Comparison of ENCODE assay signal across 1 cellular context in the genomic region with DNA sequence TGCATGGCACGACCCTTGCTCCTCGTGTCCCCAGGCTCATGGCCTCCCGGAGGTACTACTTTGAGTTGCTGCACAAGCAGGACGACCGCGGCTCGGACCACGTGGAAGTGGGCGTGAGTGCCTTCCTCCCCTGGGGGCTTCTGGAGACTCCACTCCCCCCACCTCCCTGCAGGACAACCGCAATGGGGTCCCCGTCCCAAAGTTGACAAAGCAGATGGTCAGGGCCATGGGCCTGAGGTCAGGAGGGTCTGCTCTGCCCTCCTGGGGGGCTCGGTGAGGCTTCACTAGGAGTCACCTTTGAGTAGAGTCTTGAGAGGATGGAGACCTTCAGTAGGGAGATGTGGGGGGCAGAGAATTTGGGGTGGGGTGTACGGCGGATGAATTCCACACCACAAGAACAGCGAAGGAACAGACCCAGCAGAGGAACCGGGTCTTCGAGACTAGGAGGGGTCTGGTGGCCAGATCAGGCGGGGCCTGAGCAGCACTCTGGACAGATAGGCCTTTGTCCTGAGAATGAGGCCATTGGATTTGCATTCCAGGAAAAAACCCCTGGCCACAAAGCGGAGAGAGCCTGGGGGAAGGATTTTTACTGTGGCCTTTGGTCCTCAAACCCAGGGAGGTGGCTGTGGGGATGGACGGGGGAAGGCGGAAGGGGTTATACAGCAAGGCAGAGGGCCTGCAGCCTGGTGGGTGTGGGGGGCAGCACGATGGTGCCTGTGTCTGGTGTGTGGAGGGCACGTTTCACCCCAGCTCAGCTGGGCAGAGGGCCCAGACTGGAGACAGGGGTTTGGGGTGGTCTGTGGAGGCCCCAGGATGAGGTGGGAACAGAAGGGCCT.
TF ChIP-seq lines count a peak whose summit lies in the region.

No MANE protein-coding gene starts in this region.

TF ChIP-seq in HepG2, 621 proteins besides CTCF, POLR2A, EP300 and RAD21 (continued from another document and continues in another):
- TF ChIP-seq E2F5 (CRISPR knock-in tag; conservative IDR thresholded peaks at IDR 0.05) (no peak), ZNF251 (CRISPR knock-in tag; IDR thresholded peaks at IDR 0.05) (no peak), TAF15 (IDR thresholded peaks at IDR 0.05; ENCODE audit: low read depth, low read length, poor library complexity, severe bottlenecking) (no peak), ZMAT3 (CRISPR knock-in tag; conservative IDR thresholded peaks at IDR 0.05) (no peak), RORA (CRISPR knock-in tag; IDR thresholded peaks at IDR 0.05) (no peak), PCBP2 (optimal IDR thresholded peaks at IDR 0.05; ENCODE audit: low read depth, low read length, poor library complexity, severe bottlenecking) (no peak), IKZF4 (CRISPR knock-in tag; IDR thresholded peaks at IDR 0.05; ENCODE audit: borderline replicate concordance, low read depth, not compliant biosample characterization) (no peak), ZNF674 (CRISPR knock-in tag; IDR thresholded peaks at IDR 0.05; ENCODE audit: low read depth) (no peak), JUN (CRISPR knock-in tag; IDR thresholded peaks at IDR 0.05) (no peak), SKI (IDR thresholded peaks at IDR 0.05; ENCODE audit: partially characterized antibody) (no peak), BRD4 (CRISPR knock-in tag; IDR thresholded peaks at IDR 0.05) (no peak), MAFF (IDR thresholded peaks at IDR 0.05; ENCODE audit: low read depth, low read length) (no peak), ZHX1 (CRISPR knock-in tag; IDR thresholded peaks at IDR 0.05; ENCODE audit: low read depth) (0 out of 2 replicates have a peak, but pooled peaks have one; percentile 39), JARID2 (CRISPR knock-in tag; IDR thresholded peaks at IDR 0.05; ENCODE audit: insufficient replicate concordance) (no peak), ZNF382 (CRISPR knock-in tag; IDR thresholded peaks at IDR 0.05; ENCODE audit: borderline replicate concordance) (no peak), HIC2 (CRISPR knock-in tag; IDR thresholded peaks at IDR 0.05; ENCODE audit: low read depth) (no peak), ESRRA (CRISPR knock-in tag; IDR thresholded peaks at IDR 0.05; ENCODE audit: low read depth) (0 out of 2 replicates have a peak, but pooled peaks have one; percentile 22), FIP1L1 (IDR thresholded peaks at IDR 0.05; ENCODE audit: borderline replicate concordance, insufficient read depth, low read depth, low read length) (no peak), YEATS4 (CRISPR knock-in tag; IDR thresholded peaks at IDR 0.05; ENCODE audit: borderline replicate concordance) (no peak), ZNF124 (CRISPR knock-in tag; IDR thresholded peaks at IDR 0.05) (0 out of 2 replicates have a peak, but pooled peaks have one; percentile 35), MATR3 (CRISPR knock-in tag; IDR thresholded peaks at IDR 0.05) (no peak), THYN1 (CRISPR knock-in tag; IDR thresholded peaks at IDR 0.05; ENCODE audit: borderline replicate concordance, low read depth) (no peak), ZKSCAN5 (CRISPR knock-in tag; IDR thresholded peaks at IDR 0.05) (no peak), ZNF547 (CRISPR knock-in tag; IDR thresholded peaks at IDR 0.05) (no peak), ZNF20 (CRISPR knock-in tag; IDR thresholded peaks at IDR 0.05) (no peak), ZSCAN5A (CRISPR knock-in tag; IDR thresholded peaks at IDR 0.05; ENCODE audit: borderline replicate concordance) (no peak), AGO1 (IDR thresholded peaks at IDR 0.05; ENCODE audit: low read depth, low read length, poor library complexity, severe bottlenecking) (no peak), TCF7 (IDR thresholded peaks at IDR 0.05; ENCODE audit: low read depth) (no peak), HNRNPUL1 (IDR thresholded peaks at IDR 0.05; ENCODE audit: low read depth, low read length) (no peak), TOPORS (CRISPR knock-in tag; IDR thresholded peaks at IDR 0.05) (no peak), HOXA7 (CRISPR knock-in tag; IDR thresholded peaks at IDR 0.05) (no peak), SNRNP70 (IDR thresholded peaks at IDR 0.05; ENCODE audit: low read depth, low read length) (no peak), ZNF564 (CRISPR knock-in tag; IDR thresholded peaks at IDR 0.05) (no peak), NFE2 (CRISPR knock-in tag; IDR thresholded peaks at IDR 0.05) (no peak), ZNF549 (CRISPR knock-in tag; IDR thresholded peaks at IDR 0.05) (no peak), ZNF234 (CRISPR knock-in tag; conservative IDR thresholded peaks at IDR 0.05) (no peak), HHEX (CRISPR knock-in tag; IDR thresholded peaks at IDR 0.05) (no peak)
- TF ChIP-seq, protein P1, sequence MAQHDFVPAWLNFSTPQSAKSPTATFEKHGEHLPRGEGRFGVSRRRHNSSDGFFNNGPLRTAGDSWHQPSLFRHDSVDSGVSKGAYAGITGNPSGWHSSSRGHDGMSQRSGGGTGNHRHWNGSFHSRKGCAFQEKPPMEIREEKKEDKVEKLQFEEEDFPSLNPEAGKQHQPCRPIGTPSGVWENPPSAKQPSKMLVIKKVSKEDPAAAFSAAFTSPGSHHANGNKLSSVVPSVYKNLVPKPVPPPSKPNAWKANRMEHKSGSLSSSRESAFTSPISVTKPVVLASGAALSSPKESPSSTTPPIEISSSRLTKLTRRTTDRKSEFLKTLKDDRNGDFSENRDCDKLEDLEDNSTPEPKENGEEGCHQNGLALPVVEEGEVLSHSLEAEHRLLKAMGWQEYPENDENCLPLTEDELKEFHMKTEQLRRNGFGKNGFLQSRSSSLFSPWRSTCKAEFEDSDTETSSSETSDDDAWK (CRISPR knock-in tag; IDR thresholded peaks at IDR 0.05), result no peak
- TF ChIP-seq, protein P2, sequence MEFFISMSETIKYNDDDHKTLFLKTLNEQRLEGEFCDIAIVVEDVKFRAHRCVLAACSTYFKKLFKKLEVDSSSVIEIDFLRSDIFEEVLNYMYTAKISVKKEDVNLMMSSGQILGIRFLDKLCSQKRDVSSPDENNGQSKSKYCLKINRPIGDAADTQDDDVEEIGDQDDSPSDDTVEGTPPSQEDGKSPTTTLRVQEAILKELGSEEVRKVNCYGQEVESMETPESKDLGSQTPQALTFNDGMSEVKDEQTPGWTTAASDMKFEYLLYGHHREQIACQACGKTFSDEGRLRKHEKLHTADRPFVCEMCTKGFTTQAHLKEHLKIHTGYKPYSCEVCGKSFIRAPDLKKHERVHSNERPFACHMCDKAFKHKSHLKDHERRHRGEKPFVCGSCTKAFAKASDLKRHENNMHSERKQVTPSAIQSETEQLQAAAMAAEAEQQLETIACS (CRISPR knock-in tag; IDR thresholded peaks at IDR 0.05), result no peak
- TF ChIP-seq, protein P3, sequence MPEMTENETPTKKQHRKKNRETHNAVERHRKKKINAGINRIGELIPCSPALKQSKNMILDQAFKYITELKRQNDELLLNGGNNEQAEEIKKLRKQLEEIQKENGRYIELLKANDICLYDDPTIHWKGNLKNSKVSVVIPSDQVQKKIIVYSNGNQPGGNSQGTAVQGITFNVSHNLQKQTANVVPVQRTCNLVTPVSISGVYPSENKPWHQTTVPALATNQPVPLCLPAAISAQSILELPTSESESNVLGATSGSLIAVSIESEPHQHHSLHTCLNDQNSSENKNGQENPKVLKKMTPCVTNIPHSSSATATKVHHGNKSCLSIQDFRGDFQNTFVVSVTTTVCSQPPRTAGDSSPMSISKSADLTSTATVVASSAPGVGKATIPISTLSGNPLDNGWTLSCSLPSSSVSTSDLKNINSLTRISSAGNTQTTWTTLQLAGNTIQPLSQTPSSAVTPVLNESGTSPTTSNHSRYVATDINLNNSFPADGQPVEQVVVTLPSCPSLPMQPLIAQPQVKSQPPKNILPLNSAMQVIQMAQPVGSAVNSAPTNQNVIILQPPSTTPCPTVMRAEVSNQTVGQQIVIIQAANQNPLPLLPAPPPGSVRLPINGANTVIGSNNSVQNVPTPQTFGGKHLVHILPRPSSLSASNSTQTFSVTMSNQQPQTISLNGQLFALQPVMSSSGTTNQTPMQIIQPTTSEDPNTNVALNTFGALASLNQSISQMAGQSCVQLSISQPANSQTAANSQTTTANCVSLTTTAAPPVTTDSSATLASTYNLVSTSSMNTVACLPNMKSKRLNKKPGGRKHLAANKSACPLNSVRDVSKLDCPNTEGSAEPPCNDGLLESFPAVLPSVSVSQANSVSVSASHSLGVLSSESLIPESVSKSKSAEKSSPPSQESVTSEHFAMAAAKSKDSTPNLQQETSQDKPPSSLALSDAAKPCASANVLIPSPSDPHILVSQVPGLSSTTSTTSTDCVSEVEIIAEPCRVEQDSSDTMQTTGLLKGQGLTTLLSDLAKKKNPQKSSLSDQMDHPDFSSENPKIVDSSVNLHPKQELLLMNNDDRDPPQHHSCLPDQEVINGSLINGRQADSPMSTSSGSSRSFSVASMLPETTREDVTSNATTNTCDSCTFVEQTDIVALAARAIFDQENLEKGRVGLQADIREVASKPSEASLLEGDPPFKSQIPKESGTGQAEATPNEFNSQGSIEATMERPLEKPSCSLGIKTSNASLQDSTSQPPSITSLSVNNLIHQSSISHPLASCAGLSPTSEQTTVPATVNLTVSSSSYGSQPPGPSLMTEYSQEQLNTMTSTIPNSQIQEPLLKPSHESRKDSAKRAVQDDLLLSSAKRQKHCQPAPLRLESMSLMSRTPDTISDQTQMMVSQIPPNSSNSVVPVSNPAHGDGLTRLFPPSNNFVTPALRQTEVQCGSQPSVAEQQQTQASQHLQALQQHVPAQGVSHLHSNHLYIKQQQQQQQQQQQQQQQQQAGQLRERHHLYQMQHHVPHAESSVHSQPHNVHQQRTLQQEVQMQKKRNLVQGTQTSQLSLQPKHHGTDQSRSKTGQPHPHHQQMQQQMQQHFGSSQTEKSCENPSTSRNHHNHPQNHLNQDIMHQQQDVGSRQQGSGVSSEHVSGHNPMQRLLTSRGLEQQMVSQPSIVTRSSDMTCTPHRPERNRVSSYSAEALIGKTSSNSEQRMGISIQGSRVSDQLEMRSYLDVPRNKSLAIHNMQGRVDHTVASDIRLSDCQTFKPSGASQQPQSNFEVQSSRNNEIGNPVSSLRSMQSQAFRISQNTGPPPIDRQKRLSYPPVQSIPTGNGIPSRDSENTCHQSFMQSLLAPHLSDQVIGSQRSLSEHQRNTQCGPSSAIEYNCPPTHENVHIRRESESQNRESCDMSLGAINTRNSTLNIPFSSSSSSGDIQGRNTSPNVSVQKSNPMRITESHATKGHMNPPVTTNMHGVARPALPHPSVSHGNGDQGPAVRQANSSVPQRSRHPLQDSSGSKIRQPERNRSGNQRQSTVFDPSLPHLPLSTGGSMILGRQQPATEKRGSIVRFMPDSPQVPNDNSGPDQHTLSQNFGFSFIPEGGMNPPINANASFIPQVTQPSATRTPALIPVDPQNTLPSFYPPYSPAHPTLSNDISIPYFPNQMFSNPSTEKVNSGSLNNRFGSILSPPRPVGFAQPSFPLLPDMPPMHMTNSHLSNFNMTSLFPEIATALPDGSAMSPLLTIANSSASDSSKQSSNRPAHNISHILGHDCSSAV (CRISPR knock-in tag; IDR thresholded peaks at IDR 0.05; ENCODE audit: borderline replicate concordance), result no peak
- TF ChIP-seq, protein P4, sequence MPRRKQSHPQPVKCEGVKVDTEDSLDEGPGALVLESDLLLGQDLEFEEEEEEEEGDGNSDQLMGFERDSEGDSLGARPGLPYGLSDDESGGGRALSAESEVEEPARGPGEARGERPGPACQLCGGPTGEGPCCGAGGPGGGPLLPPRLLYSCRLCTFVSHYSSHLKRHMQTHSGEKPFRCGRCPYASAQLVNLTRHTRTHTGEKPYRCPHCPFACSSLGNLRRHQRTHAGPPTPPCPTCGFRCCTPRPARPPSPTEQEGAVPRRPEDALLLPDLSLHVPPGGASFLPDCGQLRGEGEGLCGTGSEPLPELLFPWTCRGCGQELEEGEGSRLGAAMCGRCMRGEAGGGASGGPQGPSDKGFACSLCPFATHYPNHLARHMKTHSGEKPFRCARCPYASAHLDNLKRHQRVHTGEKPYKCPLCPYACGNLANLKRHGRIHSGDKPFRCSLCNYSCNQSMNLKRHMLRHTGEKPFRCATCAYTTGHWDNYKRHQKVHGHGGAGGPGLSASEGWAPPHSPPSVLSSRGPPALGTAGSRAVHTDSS (CRISPR knock-in tag; conservative IDR thresholded peaks at IDR 0.05), result no peak
